Comparison of ENCODE assay signal across 18 cellular contexts in the genomic region with DNA sequence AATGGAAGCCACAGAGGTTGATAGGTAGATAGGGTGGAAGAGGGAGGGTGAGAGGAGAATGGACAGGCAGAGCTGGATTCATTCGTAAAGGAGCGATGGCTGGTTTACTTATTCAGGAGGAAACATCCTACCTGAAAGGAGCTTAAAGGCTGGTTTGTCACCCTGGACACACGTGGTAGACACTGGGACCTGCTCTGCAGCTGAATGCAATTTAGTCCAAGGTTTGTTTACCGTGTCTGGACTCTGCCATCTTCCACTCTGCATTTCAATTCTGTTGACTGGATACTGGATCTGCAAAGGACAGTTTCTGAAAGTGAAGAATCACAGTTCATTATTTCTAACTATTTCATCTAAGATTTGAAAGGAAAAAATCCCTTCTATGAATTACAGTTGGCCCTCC. TPM values are rescaled to one million over a fixed set of nuclear protein-coding genes. Genes with fewer than 3 reads are reported as not detected.
"Had no signal": no experiment of that assay in that cellular context is flagged by ENCODE, and none has a peak within 500 bp of the region (broad histone marks: within the 10 kb centered on the region; RNA-seq: fewer than 3 reads in every experiment).

No MANE protein-coding gene starts in this region.

RNA-seq across cellular contexts. Expression of a gene that starts 15.6 kb away (rescaled TPM):
- total RNA-seq: hepatocyte; kidney; kidney epithelial cell; left cardiac atrium; left ventricle myocardium inferior; left ventricle myocardium superior; lower leg skin; lung microvascular endothelial cell; mammary epithelial cell; mesenteric fat pad; mesothelial cell of epicardium; mononuclear cell; mucosa of gallbladder; myocyte; naive thymus-derived CD4-positive, alpha-beta T cell had no signal
- polyA plus RNA-seq: hepatocyte; immature natural killer cell; keratinocyte; liver; mammary epithelial cell; naive thymus-derived CD4-positive, alpha-beta T cell had no signal
